ENCODE assay signal across 35 cellular contexts in the genomic region with DNA sequence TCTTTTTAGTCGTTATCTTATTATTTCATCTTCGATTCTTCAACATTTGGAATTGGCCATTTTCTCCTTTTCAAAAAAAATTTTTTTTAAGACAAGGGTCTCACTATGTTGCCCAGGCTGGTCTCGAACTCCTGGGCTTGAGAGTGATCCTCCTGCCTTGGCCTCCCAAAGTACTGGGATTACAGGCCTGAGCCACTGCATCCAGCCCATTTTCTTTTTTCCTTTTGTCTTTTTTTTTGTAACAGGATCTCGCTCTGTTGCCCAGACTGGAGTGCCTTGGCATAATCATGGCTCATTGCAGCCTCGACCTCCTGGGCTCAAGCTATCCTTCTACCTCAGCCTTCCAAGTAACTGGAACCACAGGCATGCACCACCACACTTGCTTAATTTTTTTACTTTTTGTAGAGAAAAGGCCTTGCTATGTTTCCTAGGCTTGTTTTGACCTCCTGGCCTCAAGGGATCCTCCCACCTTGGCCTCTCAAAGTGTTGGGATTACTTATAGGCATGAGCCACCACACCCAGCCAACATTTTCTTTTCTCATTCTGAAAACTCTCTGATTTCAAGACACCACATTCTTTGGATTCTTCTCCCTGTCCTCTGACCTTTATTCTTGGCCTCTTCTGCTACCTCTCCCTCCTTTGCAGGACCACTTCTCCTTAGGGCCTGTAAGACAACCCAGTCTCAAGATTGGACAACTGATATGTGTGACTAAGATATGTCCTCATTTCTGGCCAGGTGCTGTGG. TPM values are rescaled to one million over a fixed set of nuclear protein-coding genes. Genes with fewer than 3 reads are reported as not detected.
A peak's percentile ranks its signal among the peaks of the same experiment; 100 is the strongest.
DNase-seq lines count a peak whose midpoint lies in the region; TF ChIP-seq lines count a peak whose summit lies in the region.
"Had no signal": no experiment of that assay in that cellular context is flagged by ENCODE, and none has a peak within 500 bp of the region (broad histone marks: within the 10 kb centered on the region; RNA-seq: fewer than 3 reads in every experiment).

No MANE protein-coding gene starts in this region.

- H3K23ac ChIP-seq in mesendoderm (ENCODE audit: low read length), result no peak overlapping the region

- H3K79me2 ChIP-seq in mesendoderm (ENCODE audit: control insufficient read depth, insufficient read depth, low read length), result no peaks in the 10 kb centered on the region

- H4K5ac ChIP-seq in mesendoderm (ENCODE audit: low read length), result no peak overlapping the region

- CTCF ChIA-PET in activated CD4-positive, alpha-beta T cell treated with anti-CD3 and anti-CD28 coated beads, Interleukin-2, amount 10 ng/mL, durations not matched to agents 7 days and 5 days (lab: Charles Lee), result no interaction called here

- H2BK15ac ChIP-seq in mesendoderm (replicated peaks; ENCODE audit: low read depth), result no peak overlapping the region

- in situ Hi-C loops in Caki2 (cut with HindIII; ENCODE audit: low pct_unique_long_range_greater_than_20kb, low sequenced_read_pairs), result no loop called here

- H3K9me3 ChIP-seq in testis, result no peaks in the 10 kb centered on the region
- H3K9me3 ChIP-seq: mucosa of descending colon, ovary, right atrium auricular region had no signal

- no peak overlapping the region for H3K4me2 ChIP-seq in mesendoderm (ENCODE audit: low read length)

- no peaks in the 10 kb centered on the region for H3K9me3 Mint-ChIP-seq in activated CD4-positive, alpha-beta T cell treated with anti-CD3 and anti-CD28 coated beads, Interleukin-2, amount 10 ng/mL, durations not matched to agents 7 days and 5 days
- H3K9me3 Mint-ChIP-seq: natural killer cell treated with Interleukin-12 subunit alpha and Interleukin-12 subunit beta and Interleukin-15 and Interleukin-18, amount 100 ng/mL, for 72 hours; type B pancreatic cell had no signal

- POLR2A ChIA-PET in activated CD4-positive, alpha-beta T cell treated with anti-CD3 and anti-CD28 coated beads, Interleukin-2, amount 10 ng/mL, durations not matched to agents 7 days and 5 days (lab: Charles Lee), result no interaction called here

- no peak overlapping the region for H3K4me3 Mint-ChIP-seq in activated CD4-positive, alpha-beta T cell treated with anti-CD3 and anti-CD28 coated beads, Interleukin-2, amount 10 ng/mL, durations not matched to agents 7 days and 5 days
- H3K4me3 Mint-ChIP-seq: activated CD8-positive, alpha-beta T cell treated with anti-CD3 and anti-CD28 coated beads, Interleukin-2, amount 10 ng/mL, durations not matched to agents 7 days and 5 days; activated naive CD8-positive, alpha-beta T cell; natural killer cell treated with Interleukin-12 subunit alpha and Interleukin-12 subunit beta and Interleukin-15 and Interleukin-18, amount 100 ng/mL, for 72 hours; type B pancreatic cell had no signal

- no peak overlapping the region for H4K8ac ChIP-seq in mesendoderm (ENCODE audit: low read depth, low read length)

- no peaks in the 10 kb centered on the region for H3K27me3 ChIP-seq in mesendoderm (ENCODE audit: insufficient read depth, low read length, poor library complexity)
- no peaks in the 10 kb centered on the region for H3K27me3 ChIP-seq in testis
- H3K27me3 ChIP-seq: ovary, right atrium auricular region had no signal

- no CpG with 5 or more reads among the region's 5 CpGs for WGBS in mesendoderm (ENCODE audit: extremely low coverage, insufficient coverage, low lambda C conversion rate)
- WGBS in lower leg skin, 2 donors, result 86 to 93% methylated on average over 5 of the region's 5 CpGs
- WGBS in testis, 2 donors, result 90 to 96% methylated on average over 5 of the region's 5 CpGs

- H3K36me3 ChIP-seq in mesendoderm (ENCODE audit: control insufficient read depth, insufficient read depth, low read length) (no peaks in the 10 kb centered on the region), testis (ENCODE audit: low read depth, missing control alignments) (no peaks in the 10 kb centered on the region)
- H3K36me3 ChIP-seq: ovary, right atrium auricular region had no signal

- no peak overlapping the region for H3K27ac Mint-ChIP-seq in activated CD4-positive, alpha-beta T cell treated with anti-CD3 and anti-CD28 coated beads, Interleukin-2, amount 10 ng/mL, durations not matched to agents 7 days and 5 days
- H3K27ac Mint-ChIP-seq: activated CD8-positive, alpha-beta T cell treated with anti-CD3 and anti-CD28 coated beads, Interleukin-2, amount 10 ng/mL, durations not matched to agents 7 days and 5 days; activated naive CD8-positive, alpha-beta T cell; natural killer cell treated with Interleukin-12 subunit alpha and Interleukin-12 subunit beta and Interleukin-15 and Interleukin-18, amount 100 ng/mL, for 72 hours; type B pancreatic cell had no signal

- H3K27me3 Mint-ChIP-seq in activated CD4-positive, alpha-beta T cell treated with anti-CD3 and anti-CD28 coated beads, Interleukin-2, amount 10 ng/mL, durations not matched to agents 7 days and 5 days, result no peaks in the 10 kb centered on the region
- H3K27me3 Mint-ChIP-seq: type B pancreatic cell had no signal

- no peak overlapping the region for H2AK5ac ChIP-seq in mesendoderm (ENCODE audit: low read length)

- H3K4me1 Mint-ChIP-seq in activated CD4-positive, alpha-beta T cell treated with anti-CD3 and anti-CD28 coated beads, Interleukin-2, amount 10 ng/mL, durations not matched to agents 7 days and 5 days, result no peaks in the 10 kb centered on the region

- TF ChIP-seq POLR2A in lower leg skin (IDR thresholded peaks at IDR 0.05) (no peak), testis (IDR thresholded peaks at IDR 0.05) (no peak)

- DNase-seq in Caki2 (ENCODE audit: low read depth) (peak; percentile 71), M059J (ENCODE audit: low read depth) (peak; percentile 71), choroid plexus epithelial cell (ENCODE audit: low read depth) (peak; percentile 22), mesendoderm (peak; percentile 66), lower leg skin (ENCODE audit: low spot score in 2 of 2) (no peak), AG20443 (ENCODE audit: low spot score) (no peak), testis (no peak)
- no peak for DNase-seq in activated CD4-positive, alpha-beta T cell treated with anti-CD3 and anti-CD28 coated beads, Interleukin-2, amount 10 ng/mL, durations not matched to agents 7 days and 5 days
- DNase-seq: activated CD4-positive, alpha-beta T cell treated with anti-CD3 and anti-CD28 coated beads for 1 hour; activated CD8-positive, alpha-beta T cell treated with anti-CD3 and anti-CD28 coated beads, Interleukin-2, amount 10 ng/mL, durations not matched to agents 7 days and 5 days; activated effector memory CD4-positive, alpha-beta T cell treated with Interleukin-2 at 50 U/mL for 16 hours; activated T-cell treated with anti-CD3 and anti-CD28 coated beads for 4 hours; aorta; COR-L47; DMS79 treated with DMSO at 0.1 percent for 48 hours; KBM-7; mucosa of descending colon; NCI-H1436; NCI-H2107; NCI-H446 treated with DMSO at 0.1 percent for 48 hours; ovary; Right ventricle myocardium superior; stimulated activated CD4-positive, alpha-beta T cell treated with anti-CD3 and anti-CD28 coated beads, Interleukin-2, amount 100 ng/mL, for 48 hours; T-helper 2 cell had no signal

- H3K56ac ChIP-seq in mesendoderm (ENCODE audit: low read length), result no peak overlapping the region

- H3K79me1 ChIP-seq in mesendoderm (ENCODE audit: low read length), result no peaks in the 10 kb centered on the region

- TF ChIP-seq CTCF in choroid plexus epithelial cell (conservative IDR thresholded peaks at IDR 0.05; ENCODE audit: low read depth, low read length) (no peak), lower leg skin (IDR thresholded peaks at IDR 0.05) (no peak), testis (IDR thresholded peaks at IDR 0.05) (no peak)

- H3K9ac ChIP-seq in mesendoderm (ENCODE audit: low read length), result no peak overlapping the region

- H2BK120ac ChIP-seq in mesendoderm (ENCODE audit: low read depth, low read length), result no peak overlapping the region

- H3K27ac ChIP-seq in mesendoderm (ENCODE audit: low read depth, low read length) (no peak overlapping the region), testis (no peak overlapping the region)
- H3K27ac ChIP-seq: ovary, right atrium auricular region had no signal

- no peak overlapping the region for H3K18ac ChIP-seq in mesendoderm (ENCODE audit: low read length)

- no peak overlapping the region for H3K4ac ChIP-seq in mesendoderm (ENCODE audit: low read depth, low read length)

- intact Hi-C loops in lower leg skin (cut with DNase I; ENCODE audit: low total_unique reads) (no loop called here), testis (cut with DNase I; ENCODE audit: low total_unique reads) (no loop called here)

- no peak overlapping the region for H3K4me3 ChIP-seq in choroid plexus epithelial cell (ENCODE audit: low read depth, low read length)
- H3K4me3 ChIP-seq in mesendoderm (ENCODE audit: low read length), result no peak overlapping the region
- no peak overlapping the region for H3K4me3 ChIP-seq in lower leg skin (ENCODE audit: low read depth, poor library complexity, severe bottlenecking)
- H3K4me3 ChIP-seq in testis, result no peak overlapping the region
- H3K4me3 ChIP-seq: lung, mucosa of descending colon, ovary, right atrium auricular region had no signal

- H3K4me1 ChIP-seq in mesendoderm (ENCODE audit: control insufficient read depth, low read depth, low read length) (no peaks in the 10 kb centered on the region), testis (no peaks in the 10 kb centered on the region)
- H3K4me1 ChIP-seq: right atrium auricular region had no signal

- no peaks in the 10 kb centered on the region for H3K36me3 Mint-ChIP-seq in activated CD4-positive, alpha-beta T cell treated with anti-CD3 and anti-CD28 coated beads, Interleukin-2, amount 10 ng/mL, durations not matched to agents 7 days and 5 days (ENCODE audit: low read depth)
- H3K36me3 Mint-ChIP-seq: activated naive CD8-positive, alpha-beta T cell; natural killer cell treated with Interleukin-12 subunit alpha and Interleukin-12 subunit beta and Interleukin-15 and Interleukin-18, amount 100 ng/mL, for 72 hours; type B pancreatic cell had no signal

- H2BK5ac ChIP-seq in mesendoderm (ENCODE audit: low read length), result no peak overlapping the region

RNA-seq across cellular contexts. Expression of gene MAP1LC3C, which starts 6.0 kb away (rescaled TPM):
- total RNA-seq in Caki2 (2014; rRNA removed; shearing (Covaris generic); ENCODE audit: low replicate concordance), result not detected in 2 replicates
- total RNA-seq in M059J (2014; rRNA removed; shearing (Covaris generic)), result not detected in 2 replicates
- polyA plus RNA-seq in mesendoderm (2013, experiment 1 of 2), result 0.69 TPM
- polyA plus RNA-seq in mesendoderm (2013, experiment 2 of 2), result 0.76 TPM
- total RNA-seq in lower leg skin (1 to 10 TPM; 2.7 to 7.4 (median 5.0) TPM), testis (under 1 TPM; 0.50 to 0.63 TPM)
- polyA plus RNA-seq in testis (ENCODE audit: insufficient read depth, low read depth, low replicate concordance), result 0.65 TPM
- total RNA-seq in activated CD4-positive, alpha-beta T cell treated with anti-CD3 and anti-CD28 coated beads, Interleukin-2, amount 10 ng/mL, durations not matched to agents 7 days and 5 days, result not detected
- total RNA-seq: A673; activated CD8-positive, alpha-beta T cell treated with anti-CD3 and anti-CD28 coated beads, Interleukin-2, amount 10 ng/mL, durations not matched to agents 7 days and 5 days; natural killer cell treated with Interleukin-12 subunit alpha and Interleukin-12 subunit beta and Interleukin-15 and Interleukin-18, amount 100 ng/mL, for 72 hours; OCI-LY7; right atrium auricular region had no signal
- polyA plus RNA-seq: aorta, keratinocyte had no signal

RNA-seq across cellular contexts. Expression of gene BECN2, which starts 47.4 kb away (rescaled TPM):
- not detected in 2 replicates for total RNA-seq in Caki2 (2014; rRNA removed; shearing (Covaris generic); ENCODE audit: low replicate concordance)
- total RNA-seq in M059J (2014; rRNA removed; shearing (Covaris generic)), result not detected in 2 replicates
- polyA plus RNA-seq in mesendoderm (2013, experiment 1 of 2), result not detected
- polyA plus RNA-seq in mesendoderm (2013, experiment 2 of 2), result not detected
- total RNA-seq in lower leg skin (not detected), testis (not detected)
- polyA plus RNA-seq in testis (ENCODE audit: insufficient read depth, low read depth, low replicate concordance), result not detected
- not detected for total RNA-seq in activated CD4-positive, alpha-beta T cell treated with anti-CD3 and anti-CD28 coated beads, Interleukin-2, amount 10 ng/mL, durations not matched to agents 7 days and 5 days
- total RNA-seq: A673; activated CD8-positive, alpha-beta T cell treated with anti-CD3 and anti-CD28 coated beads, Interleukin-2, amount 10 ng/mL, durations not matched to agents 7 days and 5 days; aorta; cardiac septum; H4; lung; mucosa of descending colon; natural killer cell treated with Interleukin-12 subunit alpha and Interleukin-12 subunit beta and Interleukin-15 and Interleukin-18, amount 100 ng/mL, for 72 hours; OCI-LY7; ovary; right atrium auricular region; Right ventricle myocardium superior had no signal
- polyA plus RNA-seq: aorta, BJ, keratinocyte, lung, ovary had no signal

Comparison
In these comparisons a context has a peak if more than half of its experiments do, and no peak if none do; other contexts are left out.
1. DNase-seq: peak in Caki2 (single experiment), M059J (single experiment), choroid plexus epithelial cell (single experiment) and mesendoderm (single experiment); none in lower leg skin (0 of 2), AG20443 (single experiment), testis (single experiment) and activated CD4-positive, alpha-beta T cell treated with anti-CD3 and anti-CD28 coated beads, Interleukin-2, amount 10 ng/mL, durations not matched to agents 7 days and 5 days (single experiment).